11 cellular contexts compared by ENCODE assay signal in the genomic region with DNA sequence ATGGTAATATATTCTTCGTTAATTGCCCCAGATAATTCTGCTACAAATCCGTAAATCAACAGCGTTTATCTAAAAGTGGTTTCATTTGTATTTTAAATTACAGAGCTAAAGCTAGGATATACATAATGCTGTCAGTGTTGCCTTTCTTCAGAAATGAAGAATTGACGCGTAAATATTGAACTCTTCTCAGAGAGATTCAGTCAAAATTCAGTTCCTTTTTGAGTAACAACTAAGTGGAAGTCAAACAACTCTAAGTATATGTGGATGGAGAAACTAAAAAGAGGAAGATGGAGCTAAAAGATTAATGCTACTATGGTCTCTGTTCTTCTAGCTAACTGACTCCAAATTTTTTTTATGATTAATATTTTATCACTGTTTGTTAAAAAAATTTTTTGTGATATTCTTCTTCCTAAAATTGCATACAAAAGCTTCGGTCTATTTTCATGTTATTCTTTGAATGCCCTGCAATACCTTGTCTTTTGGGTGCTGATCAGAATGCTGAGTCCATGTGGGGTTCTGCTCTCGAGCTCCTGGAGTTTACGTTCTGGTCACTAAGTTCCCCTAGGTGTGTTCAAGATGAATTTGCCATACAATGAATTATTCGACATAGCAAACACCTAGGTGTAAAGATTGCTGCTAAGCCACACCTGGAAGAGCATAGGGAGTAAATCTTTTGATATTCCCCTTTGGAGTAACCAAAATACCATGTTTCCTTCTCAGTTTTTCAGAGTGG. TPM values are rescaled to one million over a fixed set of nuclear protein-coding genes. Genes with fewer than 3 reads are reported as not detected.
DNase-seq lines count a peak whose midpoint lies in the region; ATAC-seq, FAIRE-seq and TF ChIP-seq lines count a peak whose summit lies in the region.
"Had no signal": no experiment of that assay in that cellular context is flagged by ENCODE, and none has a peak within 500 bp of the region (broad histone marks: within the 10 kb centered on the region; RNA-seq: fewer than 3 reads in every experiment).

No MANE protein-coding gene starts in this region.

- BruUV-seq in GM12878 (replicated peaks; lab: Mats Ljungman, UMichigan): no TSS peak

- no peak for TF ChIP-seq POLR2A in GM12878 (IDR thresholded peaks at IDR 0.05; ENCODE audit: low read depth, low read length)
- no peak for TF ChIP-seq POLR2A in stomach (IDR thresholded peaks at IDR 0.05)

- no peak overlapping the region for H3K9ac ChIP-seq in GM12878 (ENCODE audit: control insufficient read depth, insufficient read depth, low read length)

- POLR2A ChIA-PET in GM12878 (lab: Charles Lee): interaction anchor here (1.0 to 1.2 kb wide), 2 partner anchors 17 to 18 kb away, joined by 3 to 4 read pairs; no protein-coding TSS in a partner anchor

- peak; percentile 41 for ATAC-seq in GM18520 (IDR thresholded peaks at IDR 0.05; ENCODE audit: unreplicated experiment)
- peak; percentile 56 for ATAC-seq in GM21390 (IDR thresholded peaks at IDR 0.05; ENCODE audit: unreplicated experiment)
- peak; percentile 69 for ATAC-seq in HG03175 (IDR thresholded peaks at IDR 0.05; ENCODE audit: unreplicated experiment)
- ATAC-seq in GM12878: peak; percentile 70
- ATAC-seq in left ventricle myocardium superior: no peak
- ATAC-seq in esophagus mucosa: no peak

- 19% methylated on average over 9 of the region's 9 CpGs for WGBS in GM12878 (ENCODE audit: insufficient coverage, insufficient replicate concordance, low lambda C conversion rate, missing lambda C conversion rate)
- 77 to 86% (median 81%) methylated on average over 9 of the region's 9 CpGs for WGBS in stomach, 5 donors

- H3K27ac ChIP-seq in GM12878 (ENCODE audit: control insufficient read depth, insufficient read depth): peak overlapping the region; percentile 39
- H3K27ac ChIP-seq in stomach: no peak overlapping the region

- no peak for FAIRE-seq in GM12878 (lab: Jason Lieb, UNC)

- RAD21 ChIA-PET in GM12878 (lab: Charles Lee; ENCODE audit: unreplicated experiment): interaction anchor here (0.8 to 5.5 kb wide), 10 partner anchors 9 to 119 kb away, joined by 3 to 109 read pairs (median 3); no protein-coding TSS in a partner anchor

- peaks cover 26% of the 10 kb centered on the region for H3K4me1 ChIP-seq in GM12878 (ENCODE audit: control insufficient read depth, insufficient read depth, low read length)
- peaks cover 0 to 26% (median 3%) of the 10 kb centered on the region in 4 donors for H3K4me1 ChIP-seq in stomach

- in situ Hi-C loops in GM12878 (cut with MboI): no loop called here

- peak overlapping the region; percentile 84 for H3K4me2 ChIP-seq in GM12878 (ENCODE audit: control insufficient read depth, insufficient read depth)

- H3K9me3 ChIP-seq in GM12878 (replicated peaks; ENCODE audit: control insufficient read depth, insufficient read depth, low read length) (no peaks in the 10 kb centered on the region; the same call in 1 of the 3 replicates), stomach (no peaks in the 10 kb centered on the region)
- H3K9me3 ChIP-seq: MG63 had no signal

- no peak for TF ChIP-seq EP300 in GM12878 (IDR thresholded peaks at IDR 0.05; ENCODE audit: borderline replicate concordance in 1 of 2, control insufficient read depth in 1 of 2, low read depth in 2 of 2, low read length in 2 of 2)
- TF ChIP-seq EP300 in stomach (IDR thresholded peaks at IDR 0.05): no peak

- no peak overlapping the region for H2AFZ ChIP-seq in GM12878 (ENCODE audit: control insufficient read depth, low read depth, low read length)

- H3K4me3 ChIP-seq in GM12878: no peak overlapping the region
- no peak overlapping the region for H3K4me3 ChIP-seq in stomach
- H3K4me3 ChIP-seq: MG63 had no signal

- no peaks in the 10 kb centered on the region for H4K20me1 ChIP-seq in GM12878 (ENCODE audit: control insufficient read depth, insufficient read depth)

- H3K27me3 ChIP-seq in GM12878 (replicated peaks in 1 of 2; ENCODE audit: control insufficient read depth in 2 of 2, insufficient read depth in 2 of 2, low read length in 1 of 2): no peaks in the 10 kb centered on the region
- no peaks in the 10 kb centered on the region for H3K27me3 ChIP-seq in stomach
- H3K27me3 ChIP-seq: MG63 had no signal

- H3K36me3 ChIP-seq in GM12878 (ENCODE audit: control insufficient read depth in 2 of 2, insufficient read depth in 2 of 2, low read length in 1 of 2) (peaks cover 4 to 16% of the 10 kb centered on the region in 2 experiments; a peak in 3 of 4 replicates), stomach (no peaks in the 10 kb centered on the region)

- TF ChIP-seq CTCF in GM12878 (IDR thresholded peaks at IDR 0.05 in 2 of 3, conservative IDR thresholded peaks at IDR 0.05 in 1 of 3; ENCODE audit: control insufficient read depth in 2 of 3, extremely low read depth in 1 of 3, insufficient read depth in 1 of 3, low read depth in 3 of 3, low read length in 3 of 3) (no peak), stomach (IDR thresholded peaks at IDR 0.05) (no peak)

- H3K79me2 ChIP-seq in GM12878 (ENCODE audit: control insufficient read depth, insufficient read depth, low read length): peaks cover 65% of the 10 kb centered on the region

- SMC1A ChIA-PET in GM12878 (lab: Charles Lee; ENCODE audit: uncharacterized antibody, unreplicated experiment): interaction anchor here (0.8 to 15.8 kb wide), 21 partner anchors 11 to 278 kb away, joined by 3 to 154 read pairs (median 4); no protein-coding TSS in a partner anchor

- CTCF ChIA-PET in GM12878 (lab: Yijun Ruan, JAX): interaction anchor here (0.6 to 4.7 kb wide), 11 partner anchors 10 to 109 kb away, joined by 3 to 22 read pairs (median 4); no protein-coding TSS in a partner anchor

- no peak for DNase-seq in GM12878 (ENCODE audit: low read depth, low spot score)
- DNase-seq in left ventricle myocardium superior: no peak
- no peak for DNase-seq in stomach
- DNase-seq: activated T-cell treated with anti-CD3 and anti-CD28 coated beads, Interleukin-2, amount 50 U/mL, for 1 hour; islet precursor cell; MG63; T1000 had no signal

- TF ChIP-seq RAD21 in GM12878 (IDR thresholded peaks at IDR 0.05; ENCODE audit: insufficient read depth, low read depth, low read length): no peak

- intact Hi-C loops in GM12878 (cut with micrococcal nuclease; ENCODE audit: unreplicated experiment): no loop called here
- intact Hi-C loops in left ventricle myocardium superior (cut with micrococcal nuclease): no loop called here
- intact Hi-C loops in stomach (cut with DNase I; ENCODE audit: low total_unique reads): no loop called here

TF ChIP-seq in GM12878, 131 proteins besides CTCF, POLR2A, EP300 and RAD21 (continues in another document):
- peak; percentile 80 for TF ChIP-seq ZNF24 (IDR thresholded peaks at IDR 0.05)
- no peak for TF ChIP-seq STAT1 (conservative IDR thresholded peaks at IDR 0.05)
- TF ChIP-seq ASH2L (IDR thresholded peaks at IDR 0.05; ENCODE audit: borderline replicate concordance, low read depth): no peak
- 0 out of 2 replicates have a peak, but pooled peaks have one; percentile 32 for TF ChIP-seq ATF2 (IDR thresholded peaks at IDR 0.05; ENCODE audit: low read length)
- peak; percentile 75; the same call in 1 of the 2 replicates for TF ChIP-seq NFIC (IDR thresholded peaks at IDR 0.05; ENCODE audit: low read depth, low read length)
- TF ChIP-seq CBX5 (IDR thresholded peaks at IDR 0.05; ENCODE audit: low read depth): 0 out of 2 replicates have a peak, but pooled peaks have one; percentile 16
- no peak for TF ChIP-seq GATAD2B (conservative IDR thresholded peaks at IDR 0.05; ENCODE audit: low read depth)
- TF ChIP-seq TCF12 (IDR thresholded peaks at IDR 0.05; ENCODE audit: low read depth, low read length): no peak
- 0 out of 2 replicates have a peak, but pooled peaks have one; percentile 14 for TF ChIP-seq MEF2A (IDR thresholded peaks at IDR 0.05; ENCODE audit: insufficient read depth, low read depth, low read length)
- TF ChIP-seq ZNF207 (IDR thresholded peaks at IDR 0.05; ENCODE audit: borderline replicate concordance): no peak
- TF ChIP-seq NFYA (IDR thresholded peaks at IDR 0.05; ENCODE audit: borderline replicate concordance, low read depth, low read length): no peak
- 0 out of 2 replicates have a peak, but pooled peaks have one; percentile 46 for TF ChIP-seq PML (IDR thresholded peaks at IDR 0.05; ENCODE audit: low read length)
- no peak for TF ChIP-seq MXI1 (IDR thresholded peaks at IDR 0.05; ENCODE audit: low read depth, low read length)

RNA-seq across cellular contexts. Expression of gene MDFIC, which starts 20.7 kb away (rescaled TPM):
- 50.7 and 52.3 TPM in 2 replicates for total RNA-seq in GM12878 (2013; cell fraction: nucleolus; rRNA removed)
- total RNA-seq in GM12878 (2014; rRNA removed) (49.3 and 57.8 TPM in 2 replicates), GM12878 (2014; rRNA removed; fragmentation: Illumina TruSeq; extraction: Trizol) (54.7 and 58.4 TPM in 2 replicates), GM12878 (2021) (39.0 and 50.5 TPM in 2 replicates), left ventricle myocardium superior (19.9 TPM), stomach (10 to 100 TPM in 2 of 5 donors, 1 to 10 TPM in 3; 7.0 to 39.8 (median 8.9) TPM), esophagus mucosa (23.2 TPM)
- polyA plus RNA-seq in GM12878 (2011; ENCODE audit: low read depth): 17.2 TPM
- polyA plus RNA-seq in GM12878 (2011; rRNA removed) (50.9 and 68.6 TPM in 2 replicates), GM12878 (2014; fragmentation: Illumina TruSeq; extraction: Trizol) (42.6 and 53.0 TPM in 2 replicates), GM12878 (2014; fragmentation: Nextera tagmentation; extraction: Ambion mirVana) (10 to 100 TPM; 11.5 to 16.1 TPM), GM12878 (2014; rRNA removed) (37.5 and 38.7 TPM in 2 replicates), GM12878 (2016; fragmentation: Nextera tagmentation; extraction: Ambion mirVana) (10 to 100 TPM in 1 of 2 experiments, 1 to 10 TPM in 1; 7.3 to 35.3 TPM), stomach (1 to 10 TPM; 6.9 to 9.3 (median 8.3) TPM)
- polyA plus RNA-seq in GM12878 (2011; cell fraction: cytosol; rRNA removed): 25.8 and 32.4 TPM in 2 replicates
- polyA plus RNA-seq in GM12878 (2011; cell fraction: nucleus; rRNA removed): 19.3 TPM in 2 replicates
- 36.3 and 36.8 TPM in 2 replicates for polyA plus RNA-seq in GM12878 (2012)
- 45.8 and 82.7 TPM in 2 replicates for polyA minus RNA-seq in GM12878 (2011; rRNA and poly(A)+ RNA removed)
- polyA minus RNA-seq in GM12878 (2011; cell fraction: cytosol; rRNA and poly(A)+ RNA removed): 27.0 and 34.0 TPM in 2 replicates
- 20.1 and 42.3 TPM in 2 replicates for polyA minus RNA-seq in GM12878 (2011; cell fraction: nucleus; rRNA and poly(A)+ RNA removed)

Comparison
In these comparisons a context has a peak if more than half of its experiments do, and no peak if none do; other contexts are left out.
1. ATAC-seq: peak in GM18520 (single experiment), GM21390 (single experiment), HG03175 (single experiment) and GM12878 (single experiment); none in left ventricle myocardium superior (single experiment) and esophagus mucosa (single experiment).